9 cellular contexts compared by ENCODE assay signal in genomic region chr3:151384741-151385174, GRCh38. TPM values are rescaled to one million over a fixed set of nuclear protein-coding genes. Genes with fewer than 3 reads are reported as not detected.
DNase-seq lines count a peak whose midpoint lies in the region; ATAC-seq and TF ChIP-seq lines count a peak whose summit lies in the region.
"Had no signal": no experiment of that assay in that cellular context is flagged by ENCODE, and none has a peak within 500 bp of the region (broad histone marks: within the 10 kb centered on the region; RNA-seq: fewer than 3 reads in every experiment).

Gene P2RY12 (minus strand): TSS chr3:151384753. CDS start chr3:151338845, 45,908 bp downstream.

- no peak for TF ChIP-seq CTCF in right atrium auricular region (IDR thresholded peaks at IDR 0.05)

- H3K27me3 ChIP-seq in right atrium auricular region (no peaks in the 10 kb centered on the region), aorta (ENCODE audit: control insufficient read depth in 1 of 2, insufficient read depth in 2 of 2, low read length in 1 of 2) (no peaks in the 10 kb centered on the region)

- H3K9me3 ChIP-seq in right atrium auricular region (no peaks in the 10 kb centered on the region), aorta (ENCODE audit: control insufficient read depth, low read length) (no peaks in the 10 kb centered on the region)

- H3K27ac ChIP-seq in right atrium auricular region, result no peak within 1 kb of the TSS
- no peak within 1 kb of the TSS for H3K27ac ChIP-seq in aorta (ENCODE audit: low read depth in 1 of 2, low read length in 2 of 2)

- H3K4me3 ChIP-seq in right atrium auricular region (peak within 1 kb of the TSS in 1 of 2 donors; percentile 27), aorta (ENCODE audit: low read length in 2 of 2) (no peak within 1 kb of the TSS)

- H3K36me3 ChIP-seq in right atrium auricular region, result no peaks in the 10 kb centered on the region
- H3K36me3 ChIP-seq in aorta (ENCODE audit: control insufficient read depth in 1 of 2, insufficient read depth in 2 of 2, low read length in 1 of 2), result no peaks in the 10 kb centered on the region

- DNase-seq in Right ventricle myocardium superior (no peak), right atrium auricular region (ENCODE audit: low spot score) (no peak), left cardiac atrium (no peak), aorta (no peak)
- no peak for DNase-seq in stimulated activated CD4-positive, alpha-beta T cell treated with anti-CD3 and anti-CD28 coated beads, Interleukin-4, amount 100 ng/mL, for 1 hour
- no peak for DNase-seq in stimulated activated naive CD4-positive, alpha-beta T cell (lab: John Stamatoyannopoulos, UW)
- DNase-seq in effector CD8-positive, alpha-beta T cell (lab: John Stamatoyannopoulos, UW), result no peak

- 92 to 94% methylated on average over 4 of the region's 4 CpGs for WGBS in aorta, 2 donors

- H3K4me1 ChIP-seq in right atrium auricular region (no peaks in the 10 kb centered on the region), aorta (ENCODE audit: control insufficient read depth in 1 of 2, insufficient read depth in 2 of 2, low read length in 2 of 2) (no peaks in the 10 kb centered on the region)

- intact Hi-C loops in Right ventricle myocardium superior (cut with DNase I) (no loop called here), left cardiac atrium (cut with DNase I) (no loop called here), aorta (cut with DNase I) (no loop called here)

- ATAC-seq in Right ventricle myocardium superior (ENCODE audit: poor library complexity) (peak; percentile 80), HG03571 (IDR thresholded peaks at IDR 0.05; ENCODE audit: unreplicated experiment) (peak; percentile 25), left cardiac atrium (peak; percentile 47 to 74), aorta (ENCODE audit: low FRiP score) (peak; percentile 43)

RNA-seq across cellular contexts. Expression of gene P2RY12, which starts in this region (rescaled TPM):
- 0.94 TPM for total RNA-seq in Right ventricle myocardium superior
- total RNA-seq in right atrium auricular region, result 1 to 10 TPM; 1.4 to 1.5 TPM
- total RNA-seq in left cardiac atrium, result 1 to 10 TPM; 1.4 to 2.7 TPM
- total RNA-seq in aorta, result 1 to 10 TPM; 1.9 to 3.6 TPM
- 1 to 10 TPM in 1 of 2 donors, under 1 TPM in 1; 0.87 to 5.1 TPM for polyA plus RNA-seq in aorta
- total RNA-seq: astrocyte had no signal

Comparison
In these comparisons a context has a peak if more than half of its experiments do, and no peak if none do; other contexts are left out.
1. Peak in ATAC-seq in Right ventricle myocardium superior; RNA of the gene not detected or under 1 TPM.
2. ATAC-seq: peak in every context shown above with its lines; median percentile 80 in Right ventricle myocardium superior; 60 in left cardiac atrium; 43 in aorta; 25 in HG03571.